In the genomic region with DNA sequence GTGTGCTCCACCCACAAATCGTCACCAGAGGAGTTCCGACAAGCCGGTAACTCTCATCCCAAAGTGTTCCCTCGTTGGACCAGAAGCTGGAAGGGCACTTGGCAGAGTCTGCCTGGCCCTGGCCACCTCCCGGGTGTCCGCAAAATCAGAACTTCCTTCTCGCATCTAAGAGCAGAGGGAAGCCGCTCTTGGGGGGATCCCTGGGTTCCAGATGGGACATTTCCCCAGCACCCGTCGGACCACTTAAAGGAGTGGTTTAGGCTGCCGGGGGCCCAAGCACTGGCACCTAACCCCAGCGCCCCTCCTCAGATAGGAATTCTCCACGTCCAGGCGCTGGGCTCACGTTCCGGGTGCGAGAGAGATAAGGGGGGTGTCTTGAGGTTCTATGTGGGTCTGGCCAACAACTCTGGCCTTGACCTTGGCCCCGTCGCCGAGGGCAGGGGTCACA, we compare ENCODE assay signal across 8 cellular contexts. TPM values are rescaled to one million over a fixed set of nuclear protein-coding genes. Genes with fewer than 3 reads are reported as not detected.
DNase-seq lines count a peak whose midpoint lies in the region; ATAC-seq and TF ChIP-seq lines count a peak whose summit lies in the region.

No MANE protein-coding gene starts in this region.

- peak; percentile 68 for DNase-seq in activated CD4-positive, alpha-beta T cell treated with anti-CD3 and anti-CD28 coated beads, Interleukin-2, amount 10 ng/mL, durations not matched to agents 24 days and 14 days
- DNase-seq in activated CD4-positive, alpha-beta T cell treated with anti-CD3 and anti-CD28 coated beads, Interleukin-2, amount 50 U/mL, for 1 hour: no peak
- DNase-seq in WERI-Rb-1 (no peak), hypothalamus (lab: John Stamatoyannopoulos, UW) (no peak)
- no peak for DNase-seq in stimulated activated naive CD8-positive, alpha-beta T cell treated with anti-CD3 and anti-CD28 coated beads, Interleukin-15, amount 100 ng/mL, for 72 hours

- H3K27me3 Mint-ChIP-seq in activated CD4-positive, alpha-beta T cell treated with anti-CD3 and anti-CD28 coated beads, Interleukin-2, amount 10 ng/mL, durations not matched to agents 24 days and 14 days: peaks cover 3% of the 10 kb centered on the region
- H3K27me3 Mint-ChIP-seq in stimulated activated naive CD8-positive, alpha-beta T cell treated with anti-CD3 and anti-CD28 coated beads, Interleukin-15, amount 100 ng/mL, for 72 hours: no peaks in the 10 kb centered on the region

- no peak for TF ChIP-seq CTCF in WERI-Rb-1 (IDR thresholded peaks at IDR 0.05; ENCODE audit: low read depth, low read length)

- no peak for ATAC-seq in stimulated activated naive CD8-positive, alpha-beta T cell treated with anti-CD3 and anti-CD28 coated beads, Interleukin-15, amount 100 ng/mL, for 72 hours
- ATAC-seq in HG03439 (IDR thresholded peaks at IDR 0.05; ENCODE audit: unreplicated experiment) (no peak), HG02678 (IDR thresholded peaks at IDR 0.05; ENCODE audit: unreplicated experiment) (no peak)

- H3K9me3 Mint-ChIP-seq in activated CD4-positive, alpha-beta T cell treated with anti-CD3 and anti-CD28 coated beads, Interleukin-2, amount 10 ng/mL, durations not matched to agents 24 days and 14 days: no peaks in the 10 kb centered on the region
- no peaks in the 10 kb centered on the region for H3K9me3 Mint-ChIP-seq in stimulated activated naive CD8-positive, alpha-beta T cell treated with anti-CD3 and anti-CD28 coated beads, Interleukin-15, amount 100 ng/mL, for 72 hours

- no peaks in the 10 kb centered on the region for H3K27me3 ChIP-seq in WERI-Rb-1 (ENCODE audit: insufficient read depth, low read depth, severe bottlenecking)

- H3K9me3 ChIP-seq in WERI-Rb-1 (ENCODE audit: severe bottlenecking): no peaks in the 10 kb centered on the region

- H3K4me3 Mint-ChIP-seq in activated CD4-positive, alpha-beta T cell treated with anti-CD3 and anti-CD28 coated beads, Interleukin-2, amount 10 ng/mL, durations not matched to agents 24 days and 14 days: peak overlapping the region; percentile 93
- peak overlapping the region; percentile 91 to 94 for H3K4me3 Mint-ChIP-seq in stimulated activated naive CD8-positive, alpha-beta T cell treated with anti-CD3 and anti-CD28 coated beads, Interleukin-15, amount 100 ng/mL, for 72 hours

- intact Hi-C loops in activated CD4-positive, alpha-beta T cell treated with anti-CD3 and anti-CD28 coated beads, Interleukin-2, amount 10 ng/mL, durations not matched to agents 24 days and 14 days (cut with micrococcal nuclease): loop anchor here (1.0 to 2.0 kb wide), 3 partner anchors 17 to 40 kb away; a partner anchor contains a TSS

- H3K4me1 Mint-ChIP-seq in activated CD4-positive, alpha-beta T cell treated with anti-CD3 and anti-CD28 coated beads, Interleukin-2, amount 10 ng/mL, durations not matched to agents 24 days and 14 days: peaks cover 25% of the 10 kb centered on the region
- peaks cover 48% of the 10 kb centered on the region for H3K4me1 Mint-ChIP-seq in stimulated activated naive CD8-positive, alpha-beta T cell treated with anti-CD3 and anti-CD28 coated beads, Interleukin-15, amount 100 ng/mL, for 72 hours

- peaks cover 17% of the 10 kb centered on the region for H3K36me3 Mint-ChIP-seq in activated CD4-positive, alpha-beta T cell treated with anti-CD3 and anti-CD28 coated beads, Interleukin-2, amount 10 ng/mL, durations not matched to agents 24 days and 14 days (ENCODE audit: low read depth)

- H3K27ac ChIP-seq in WERI-Rb-1: peak overlapping the region; percentile 83

- H3K4me3 ChIP-seq in WERI-Rb-1 (ENCODE audit: low read depth, low read length): peak overlapping the region; percentile 51
- H3K4me3 ChIP-seq in iPS-11a (ENCODE audit: low read depth, low read length): peak overlapping the region; percentile 83

- peak overlapping the region; percentile 96 for H3K27ac Mint-ChIP-seq in activated CD4-positive, alpha-beta T cell treated with anti-CD3 and anti-CD28 coated beads, Interleukin-2, amount 10 ng/mL, durations not matched to agents 24 days and 14 days
- H3K27ac Mint-ChIP-seq in stimulated activated naive CD8-positive, alpha-beta T cell treated with anti-CD3 and anti-CD28 coated beads, Interleukin-15, amount 100 ng/mL, for 72 hours: peak overlapping the region; percentile 92 to 99

- peaks cover 25% of the 10 kb centered on the region for H3K36me3 ChIP-seq in WERI-Rb-1

RNA-seq across cellular contexts. Expression of a gene that starts 0.9 kb away (rescaled TPM):
- total RNA-seq in activated CD4-positive, alpha-beta T cell treated with anti-CD3 and anti-CD28 coated beads, Interleukin-2, amount 10 ng/mL, durations not matched to agents 24 days and 14 days: 46.7 and 47.6 TPM in 2 replicates

RNA-seq across cellular contexts. Expression of a gene that starts 11.8 kb away (rescaled TPM):
- 5.3 and 8.5 TPM in 2 replicates for total RNA-seq in activated CD4-positive, alpha-beta T cell treated with anti-CD3 and anti-CD28 coated beads, Interleukin-2, amount 10 ng/mL, durations not matched to agents 24 days and 14 days

RNA-seq across cellular contexts. Expression of a gene that starts 14.5 kb away (rescaled TPM):
- not detected in 2 replicates for total RNA-seq in activated CD4-positive, alpha-beta T cell treated with anti-CD3 and anti-CD28 coated beads, Interleukin-2, amount 10 ng/mL, durations not matched to agents 24 days and 14 days

RNA-seq across cellular contexts. Expression of a gene that starts 17.3 kb away (rescaled TPM):
- total RNA-seq in activated CD4-positive, alpha-beta T cell treated with anti-CD3 and anti-CD28 coated beads, Interleukin-2, amount 10 ng/mL, durations not matched to agents 24 days and 14 days: 21.8 and 23.2 TPM in 2 replicates

RNA-seq across cellular contexts. Expression of a gene that starts 23.1 kb away (rescaled TPM):
- 1.8 and 2.0 TPM in 2 replicates for total RNA-seq in activated CD4-positive, alpha-beta T cell treated with anti-CD3 and anti-CD28 coated beads, Interleukin-2, amount 10 ng/mL, durations not matched to agents 24 days and 14 days
